ENCODE assay signal across 16 cellular contexts in the genomic region with DNA sequence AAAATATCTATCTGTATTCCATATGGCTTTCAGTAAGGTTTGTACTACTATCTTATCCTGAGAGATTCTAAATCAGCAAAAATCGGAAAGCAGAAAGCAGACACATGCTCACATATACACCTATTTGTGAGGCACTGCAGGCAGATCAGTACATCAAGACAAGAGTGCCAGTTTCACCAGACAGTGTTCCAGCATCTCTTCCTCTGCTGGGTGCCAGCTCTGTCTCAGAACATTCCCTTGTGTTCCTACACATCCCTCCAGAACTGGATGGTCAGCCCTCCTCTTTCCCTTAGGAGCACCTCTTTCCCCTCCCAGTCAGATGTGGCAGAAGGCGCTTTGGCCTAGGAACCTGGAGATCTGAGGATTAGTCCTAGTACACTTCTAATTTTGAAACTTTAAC. TPM values are rescaled to one million over a fixed set of nuclear protein-coding genes. Genes with fewer than 3 reads are reported as not detected.
DNase-seq lines count a peak whose midpoint lies in the region; ATAC-seq, FAIRE-seq and TF ChIP-seq lines count a peak whose summit lies in the region.
"Had no signal": no experiment of that assay in that cellular context is flagged by ENCODE, and none has a peak within 500 bp of the region (broad histone marks: within the 10 kb centered on the region; RNA-seq: fewer than 3 reads in every experiment).

No MANE protein-coding gene starts in this region.

- H3K36me3 ChIP-seq in subcutaneous abdominal adipose tissue (ENCODE audit: control insufficient read depth in 5 of 5, insufficient read depth in 5 of 5, low read length in 5 of 5) = peaks cover 0 to 3% (median 0%) of the 10 kb centered on the region in 5 donors
- H3K36me3 ChIP-seq: BLaER1 treated with 17β-estradiol and CSF1 and Interleukin-3, amounts not matched to agents 10 nM and 100 nM had no signal

- H3K36me3 Mint-ChIP-seq in HFFc6 (ENCODE audit: low read depth) (peaks cover 20% of the 10 kb centered on the region), glutamatergic neuron (ENCODE audit: unreplicated experiment) (peaks cover 7% of the 10 kb centered on the region)

- H3K27ac ChIP-seq in subcutaneous abdominal adipose tissue (ENCODE audit: low read depth, low read length) = peak overlapping the region; percentile 27
- H3K27ac ChIP-seq: BLaER1 treated with 17β-estradiol and CSF1 and Interleukin-3, amounts not matched to agents 10 nM and 100 nM had no signal

- H3K9me3 Mint-ChIP-seq in HFFc6 (no peaks in the 10 kb centered on the region), glutamatergic neuron (ENCODE audit: unreplicated experiment) (no peaks in the 10 kb centered on the region)
- H3K9me3 Mint-ChIP-seq: H9 had no signal

- no peaks in the 10 kb centered on the region for H3K27me3 Mint-ChIP-seq in HFFc6 (ENCODE audit: insufficient read depth)
- no peaks in the 10 kb centered on the region for H3K27me3 Mint-ChIP-seq in glutamatergic neuron (ENCODE audit: unreplicated experiment)

- H3K4me3 ChIP-seq in subcutaneous abdominal adipose tissue (ENCODE audit: low read depth in 1 of 5, low read length in 5 of 5) = no peak overlapping the region
- H3K4me3 ChIP-seq: BLaER1 treated with 17β-estradiol and CSF1 and Interleukin-3, amounts not matched to agents 10 nM and 100 nM had no signal

- TF ChIP-seq CTCF in HFFc6 (IDR thresholded peaks at IDR 0.05) (no peak), glutamatergic neuron (IDR thresholded peaks at IDR 0.05; ENCODE audit: partially characterized antibody, unreplicated experiment) (no peak)

- peaks cover 0 to 26% (median 9%) of the 10 kb centered on the region in 5 donors for H3K4me1 ChIP-seq in subcutaneous abdominal adipose tissue (ENCODE audit: control insufficient read depth in 5 of 5, insufficient read depth in 5 of 5, low read length in 5 of 5)

- H3K9ac ChIP-seq in subcutaneous abdominal adipose tissue (ENCODE audit: low read length in 5 of 5) = no peak overlapping the region
- H3K9ac ChIP-seq: BLaER1 treated with 17β-estradiol and CSF1 and Interleukin-3, amounts not matched to agents 10 nM and 100 nM had no signal

- H3K27me3 ChIP-seq in subcutaneous abdominal adipose tissue (ENCODE audit: control insufficient read depth in 5 of 5, insufficient read depth in 4 of 5, low read length in 5 of 5) = no peaks in the 10 kb centered on the region
- H3K27me3 ChIP-seq: BLaER1 treated with 17β-estradiol and CSF1 and Interleukin-3, amounts not matched to agents 10 nM and 100 nM had no signal

- peaks cover 79% of the 10 kb centered on the region for H3K4me1 Mint-ChIP-seq in HFFc6 (ENCODE audit: low read depth)
- H3K4me1 Mint-ChIP-seq in glutamatergic neuron (ENCODE audit: low read depth, unreplicated experiment) = peaks cover 41% of the 10 kb centered on the region

- H3K4me3 Mint-ChIP-seq in HFFc6 (peak overlapping the region; percentile 2; the same call in 1 of the 2 replicates), glutamatergic neuron (ENCODE audit: unreplicated experiment) (no peak overlapping the region)
- H3K4me3 Mint-ChIP-seq: H9 had no signal

- TF ChIP-seq POLR2A in GM12892 (IDR thresholded peaks at IDR 0.05; ENCODE audit: low read depth, low read length) = no peak

- H3K27ac Mint-ChIP-seq in HFFc6 = peak overlapping the region; percentile 38
- peak overlapping the region; percentile 48 for H3K27ac Mint-ChIP-seq in glutamatergic neuron (ENCODE audit: unreplicated experiment)
- H3K27ac Mint-ChIP-seq: H9 had no signal

- H3K9me3 ChIP-seq in subcutaneous abdominal adipose tissue (ENCODE audit: control insufficient read depth in 5 of 5, low read length in 5 of 5) = no peaks in the 10 kb centered on the region
- H3K9me3 ChIP-seq: BLaER1 treated with 17β-estradiol and CSF1 and Interleukin-3, amounts not matched to agents 10 nM and 100 nM had no signal

- DNase-seq in GM12892 (ENCODE audit: insufficient read length) = no peak
- DNase-seq in HFFc6 = no peak
- no peak for DNase-seq in glutamatergic neuron
- DNase-seq in activated naive CD4-positive, alpha-beta T cell (lab: John Stamatoyannopoulos, UW) = no peak
- no peak for DNase-seq in HPDE6-E6E7 (ENCODE audit: extremely low spot score)
- DNase-seq: H9, KBM-7, NCI-H1092 treated with DMSO at 0.1 percent for 48 hours, NCI-H1694, NCI-H2107, NCI-H226, NCI-H526 had no signal

- peak; percentile 46 for FAIRE-seq in GM12892 (lab: Jason Lieb, UNC)

- no peak for ATAC-seq in HG03432 (IDR thresholded peaks at IDR 0.05; ENCODE audit: unreplicated experiment)

RNA-seq across cellular contexts. Expression of gene SCHIP1, which starts 27.7 kb away (rescaled TPM):
- polyA plus RNA-seq in GM12892 (2012; ENCODE audit: missing spikeins) = 0.42 TPM
- total RNA-seq in HFFc6 (2021; fragmentation: NEBNext Ultra II Directional; extraction: Animal tissue kit (Norgen Biotek cat#: 25700)) = 1 to 10 TPM; 1.1 to 8.1 (median 2.2) TPM
- total RNA-seq in glutamatergic neuron (ENCODE audit: unreplicated experiment) = 76.3 TPM
- total RNA-seq: OCI-LY7 had no signal
